In genomic region chr14:74888164-74889158, GRCh38 we compare ENCODE assay signal across 12 cellular contexts. TPM values are rescaled to one million over a fixed set of nuclear protein-coding genes. Genes with fewer than 3 reads are reported as not detected.
DNase-seq lines count a peak whose midpoint lies in the region; ATAC-seq and TF ChIP-seq lines count a peak whose summit lies in the region.
"Had no signal": no experiment of that assay in that cellular context is flagged by ENCODE, and none has a peak within 500 bp of the region (broad histone marks: within the 10 kb centered on the region; RNA-seq: fewer than 3 reads in every experiment).

No MANE protein-coding gene starts in this region.

- H3K36me3 ChIP-seq in Loucy (ENCODE audit: insufficient read depth, low read length) (peaks cover 53% of the 10 kb centered on the region), adrenal gland (replicated peaks in 1 of 2) (peaks cover 0 to 54% of the 10 kb centered on the region in 2 donors)

- intact Hi-C loops in adrenal gland (cut with DNase I): no loop called here

- H3K4me1 Mint-ChIP-seq in memory B cell: peaks cover 35% of the 10 kb centered on the region

- no peak for TF ChIP-seq POLR2A in adrenal gland (IDR thresholded peaks at IDR 0.05)

- no peak overlapping the region for H2AFZ ChIP-seq in Loucy (ENCODE audit: low read length)

- DNase-seq in Daoy (ENCODE audit: low read depth) (peak; percentile 50), adrenal gland (peak in 6 of 7 donors; percentile 57 to 78 (median 70)), memory B cell (ENCODE audit: low spot score in 2 of 2) (no peak), NK-92 (lab: John Stamatoyannopoulos, UW; ENCODE audit: unreplicated experiment) (no peak)
- no peak for DNase-seq in stimulated activated CD4-positive, alpha-beta T cell treated with anti-CD3 and anti-CD28 coated beads, Interleukin-4, amount 100 ng/mL, for 24 hours
- DNase-seq: activated CD4-positive, CD25-positive, alpha-beta regulatory T cell; lower lobe of right lung; NCI-H1092 treated with DMSO at 0.1 percent for 48 hours had no signal

- H3K27ac ChIP-seq in adrenal gland: peak overlapping the region in 4 of 5 donors; percentile 17 to 80 (median 32)
- H3K27ac ChIP-seq: lower lobe of right lung had no signal

- H3K4me2 ChIP-seq in Loucy (ENCODE audit: low read depth, low read length, poor library complexity, severe bottlenecking): peak overlapping the region; percentile 75

- no peaks in the 10 kb centered on the region for H3K9me2 ChIP-seq in Loucy (replicated peaks; ENCODE audit: low read depth, low read length)

- no peaks in the 10 kb centered on the region for H3K27me3 ChIP-seq in Loucy (ENCODE audit: insufficient read depth, low read length, poor library complexity, severe bottlenecking)
- no peaks in the 10 kb centered on the region for H3K27me3 ChIP-seq in adrenal gland

- no peaks in the 10 kb centered on the region for H3K27me3 Mint-ChIP-seq in memory B cell

- H3K4me3 ChIP-seq in Loucy (ENCODE audit: low read length, poor library complexity, severe bottlenecking) (no peak overlapping the region), adrenal gland (no peak overlapping the region)
- H3K4me3 ChIP-seq: lower lobe of right lung had no signal

- H4K20me1 ChIP-seq in Loucy (ENCODE audit: insufficient read depth, low read length, poor library complexity, severe bottlenecking): peaks cover 44% of the 10 kb centered on the region

- H3K27ac Mint-ChIP-seq in memory B cell: peak overlapping the region; percentile 60

- H3K4me3 Mint-ChIP-seq in memory B cell: no peak overlapping the region

- H3K4me1 ChIP-seq in Loucy (ENCODE audit: insufficient read depth, low read length, poor library complexity, severe bottlenecking) (peaks cover 42% of the 10 kb centered on the region), adrenal gland (replicated peaks in 1 of 2) (peaks cover 12 to 51% of the 10 kb centered on the region in 2 donors)

- TF ChIP-seq CTCF in Loucy (conservative IDR thresholded peaks at IDR 0.05; ENCODE audit: low read length): no peak
- no peak for TF ChIP-seq CTCF in adrenal gland (IDR thresholded peaks at IDR 0.05)

- peaks cover 55% of the 10 kb centered on the region for H3K79me2 ChIP-seq in Loucy (ENCODE audit: insufficient read depth, low read length)

- H3F3A ChIP-seq in Loucy (ENCODE audit: low read depth): no peaks in the 10 kb centered on the region

- WGBS in adrenal gland, 4 donors: 48 to 55% (median 52%) methylated on average over 12 of the region's 12 CpGs

- H3K9me3 Mint-ChIP-seq in memory B cell: no peaks in the 10 kb centered on the region

- ATAC-seq in memory B cell (ENCODE audit: low read depth) (no peak), HG03354 (IDR thresholded peaks at IDR 0.05; ENCODE audit: poor library complexity, severe bottlenecking, unreplicated experiment) (no peak), HG03175 (IDR thresholded peaks at IDR 0.05; ENCODE audit: unreplicated experiment) (no peak)

- H3K9me3 ChIP-seq in Loucy (ENCODE audit: insufficient read depth, low read depth, low read length) (no peaks in the 10 kb centered on the region), adrenal gland (replicated peaks in 1 of 3) (no peaks in the 10 kb centered on the region)
- H3K9me3 ChIP-seq: lower lobe of right lung had no signal

- peak overlapping the region; percentile 9 for H3K9ac ChIP-seq in Loucy (ENCODE audit: low read depth, low read length, poor library complexity, severe bottlenecking)

- H3K36me3 Mint-ChIP-seq in memory B cell: peaks cover 21% of the 10 kb centered on the region

RNA-seq across cellular contexts. Expression of gene DLST, which starts 6.7 kb away (rescaled TPM):
- 40.8 and 43.2 TPM in 2 replicates for total RNA-seq in Daoy (2014; rRNA removed; shearing (Covaris generic))
- 100 to 1,000 TPM; 128 to 205 (median 162) TPM for total RNA-seq in adrenal gland
- polyA plus RNA-seq in adrenal gland: 100 to 1,000 TPM in 1 of 3 donors, 10 to 100 TPM in 2; 42.0 to 137 (median 54.0) TPM

RNA-seq across cellular contexts. Expression of gene PROX2, which starts 12.5 kb away (rescaled TPM):
- not detected in 2 replicates for total RNA-seq in Daoy (2014; rRNA removed; shearing (Covaris generic))
- not detected for total RNA-seq in adrenal gland
- under 1 TPM in 1 of 3 donors, not detected in 2; 0.08 TPM for polyA plus RNA-seq in adrenal gland
- total RNA-seq: fibroblast of lung had no signal

RNA-seq across cellular contexts. Expression of gene RPS6KL1, which starts 34.6 kb away (rescaled TPM):
- total RNA-seq in Daoy (2014; rRNA removed; shearing (Covaris generic)): 6.6 and 9.8 TPM in 2 replicates
- 10 to 100 TPM in 1 of 8 donors, 1 to 10 TPM in 7; 2.0 to 23.9 (median 5.3) TPM for total RNA-seq in adrenal gland
- 10 to 100 TPM in 2 of 3 donors, 1 to 10 TPM in 1; 3.9 to 28.2 (median 12.3) TPM for polyA plus RNA-seq in adrenal gland

Comparison
In these comparisons a context has a peak if more than half of its experiments do, and no peak if none do; other contexts are left out.
1. DNase-seq: peak in Daoy (single experiment) and adrenal gland (6 of 7); none in memory B cell (0 of 2), NK-92 (single experiment) and stimulated activated CD4-positive, alpha-beta T cell treated with anti-CD3 and anti-CD28 coated beads, Interleukin-4, amount 100 ng/mL, for 24 hours (single experiment).